22 cellular contexts compared by ENCODE assay signal in genomic region chr18:2009957-2010697, GRCh38.
"Had no signal": no experiment of that assay in that cellular context is flagged by ENCODE, and none has a peak within 500 bp of the region (broad histone marks: within the 10 kb centered on the region; RNA-seq: fewer than 3 reads in every experiment).

No MANE protein-coding gene starts in this region.

- H3K27me3 ChIP-seq: esophagus squamous epithelium, spleen, vagina had no signal

- DNase-seq: activated CD4-positive, alpha-beta T cell treated with anti-CD3 and anti-CD28 coated beads, Interleukin-2, amount 50 U/mL, for 4 hours; activated CD8-positive, alpha-beta memory T cell treated with anti-CD3 and anti-CD28 coated beads for 24 hours; activated CD8-positive, alpha-beta memory T cell treated with anti-CD3 and anti-CD28 coated beads, Interleukin-2, amount 50 U/mL, for 4 hours; activated naive CD4-positive, alpha-beta T cell; activated T-cell treated with anti-CD3 and anti-CD28 coated beads, Interleukin-2, amount 50 U/mL, for 4 hours; cerebellar nuclear complex; cortex of kidney; endodermal cell; esophagus squamous epithelium; foreskin fibroblast; glutamatergic neuron; hippocampal formation; nephron progenitor cell; spleen; stimulated activated CD4-positive, alpha-beta T cell treated with anti-CD3 and anti-CD28 coated beads, Interleukin-4, amount 100 ng/mL, for 1 hour; stimulated activated naive CD4-positive, alpha-beta T cell; T-helper 1 cell had no signal

- H3K9me3 ChIP-seq: esophagus squamous epithelium, spleen, thoracic aorta, vagina had no signal

- H3K36me3 ChIP-seq: esophagus squamous epithelium, spleen, thoracic aorta, vagina had no signal

- FAIRE-seq: bronchial epithelial cell had no signal

- H3K4me1 ChIP-seq: esophagus squamous epithelium, parathyroid adenoma, spleen, vagina had no signal

- ATAC-seq: activated T-cell treated with anti-CD3 and anti-CD28 coated beads, Interleukin-2, amount 50 U/mL, for 4 hours; WTC11 had no signal

- H3K27ac ChIP-seq: esophagus squamous epithelium, parathyroid adenoma, spleen, thoracic aorta, vagina had no signal

- H3K4me3 ChIP-seq: esophagus squamous epithelium, spleen, thoracic aorta, vagina had no signal
